Comparison of ENCODE assay signal across 18 cellular contexts in the genomic region with DNA sequence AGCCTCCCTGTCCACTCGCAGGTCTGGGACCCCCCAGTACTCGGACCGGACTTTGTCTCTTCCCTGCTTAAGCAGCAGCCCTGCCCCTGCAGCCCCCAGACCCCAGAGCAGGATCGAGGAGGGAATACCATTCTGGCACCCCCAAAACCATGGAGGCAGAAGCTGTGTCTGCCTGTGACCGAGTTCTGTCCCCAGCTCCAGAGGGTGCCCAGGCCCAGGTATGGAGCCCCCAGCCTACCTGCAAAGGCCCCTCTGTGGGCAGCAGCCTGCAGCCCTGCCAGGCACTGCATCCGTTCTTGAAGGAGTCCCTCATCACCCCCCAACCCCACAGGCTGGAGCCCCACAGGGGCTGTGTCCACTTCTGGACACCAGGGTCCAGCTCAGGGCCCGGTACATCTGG.
DNase-seq lines count a peak whose midpoint lies in the region; ATAC-seq, FAIRE-seq and TF ChIP-seq lines count a peak whose summit lies in the region.
"Had no signal": no experiment of that assay in that cellular context is flagged by ENCODE, and none has a peak within 500 bp of the region (broad histone marks: within the 10 kb centered on the region; RNA-seq: fewer than 3 reads in every experiment).

No MANE protein-coding gene starts in this region.

- H3K18ac ChIP-seq in H1 (ENCODE audit: extremely low read depth, low read length): no peak overlapping the region

- TF ChIP-seq EP300 in H1 (IDR thresholded peaks at IDR 0.05; ENCODE audit: borderline replicate concordance in 1 of 2, low read depth in 2 of 2, low read length in 2 of 2): no peak

- DNase-seq in Right ventricle myocardium inferior (ENCODE audit: missing footprints) (peak; percentile 35), cardiac septum (ENCODE audit: low spot score) (no peak), H1 (ENCODE audit: low read depth in 1 of 2, low spot score in 2 of 2) (peak in 1 of 2 experiments; percentile 30), osteoblast (ENCODE audit: insufficient read length, low spot score, missing footprints) (peak; percentile 53), ureter (ENCODE audit: low spot score) (peak; percentile 32), NCI-H1105 (lab: John Stamatoyannopoulos, UW) (no peak)
- DNase-seq: DMS79 treated with DMSO at 0.1 percent for 48 hours, HFFc6, MV-4-11, NCI-H1417, NCI-H187 treated with DMSO at 0.1 percent for 48 hours, NCI-H226, NCI-H524 treated with DMSO at 0.1 percent for 48 hours had no signal

- no peaks in the 10 kb centered on the region for H3K23me2 ChIP-seq in H1 (ENCODE audit: low read depth, low read length)

- no peak for TF ChIP-seq RAD21 in H1 (IDR thresholded peaks at IDR 0.05 in 1 of 2, conservative IDR thresholded peaks at IDR 0.05 in 1 of 2; ENCODE audit: low read depth in 2 of 2, low read length in 2 of 2)

- no peak overlapping the region for H2BK15ac ChIP-seq in H1 (ENCODE audit: low read length)

- H3K23ac ChIP-seq in H1 (ENCODE audit: insufficient read length): no peak overlapping the region

- 93% methylated on average over 6 of the region's 7 CpGs; no CpG with 5 or more reads in 1 of the 2 experiments for WGBS in H1 (ENCODE audit: extremely low coverage in 1 of 2, insufficient coverage in 1 of 2, insufficient read length in 1 of 2, insufficient replicate concordance in 2 of 2, low coverage in 1 of 2, low lambda C conversion rate in 2 of 2, missing lambda C conversion rate in 1 of 2), 2 experiments

- H3K4ac ChIP-seq in H1 (replicated peaks; ENCODE audit: insufficient read length, low read depth, low read length): no peak overlapping the region

- H2BK5ac ChIP-seq in H1 (ENCODE audit: low read depth, low read length): no peak overlapping the region

- H3K27me3 ChIP-seq in H1 (replicated peaks in 1 of 4; ENCODE audit: control insufficient read depth in 3 of 4, extremely low read depth in 1 of 4, insufficient read depth in 3 of 4, low read length in 3 of 4) (peaks cover 0 to 7% (median 3%) of the 10 kb centered on the region in 4 experiments; a peak in 3 of 7 replicates), osteoblast (ENCODE audit: insufficient read depth, low read length) (no peaks in the 10 kb centered on the region)

- TF ChIP-seq POLR2A in H1 (IDR thresholded peaks at IDR 0.05; ENCODE audit: control extremely low read depth in 1 of 2, low read depth in 2 of 2, low read length in 2 of 2): no peak

- H2AFZ ChIP-seq in H1 (ENCODE audit: low read length) (no peak overlapping the region), osteoblast (ENCODE audit: low read length) (no peak overlapping the region)
- H2AFZ ChIP-seq: GM23338 had no signal

- no peak overlapping the region for H3K9ac ChIP-seq in H1 (replicated peaks in 1 of 4; ENCODE audit: extremely low read depth in 1 of 4, low read depth in 3 of 4, low read length in 3 of 4)
- H3K9ac ChIP-seq: KMS-11 had no signal

- H4K5ac ChIP-seq in H1 (ENCODE audit: insufficient read length, low read depth, low read length): no peak overlapping the region

- H3K36me3 ChIP-seq in H1 (ENCODE audit: control insufficient read depth in 2 of 4, insufficient read depth in 4 of 4, low read length in 3 of 4) (no peaks in the 10 kb centered on the region), osteoblast (ENCODE audit: insufficient read depth, low read length) (no peaks in the 10 kb centered on the region)

- H3K27ac ChIP-seq in H1 (ENCODE audit: low read depth, low read length) (no peak overlapping the region), osteoblast (ENCODE audit: low read depth, low read length) (no peak overlapping the region)
- H3K27ac ChIP-seq: C4-2B, KMS-11 had no signal

- peaks cover 0 to 1% of the 10 kb centered on the region in 2 experiments; a peak in 1 of 4 replicates for H3K9me3 ChIP-seq in H1 (ENCODE audit: insufficient read depth in 2 of 2, low read depth in 1 of 2, low read length in 1 of 2)
- H3K9me3 ChIP-seq in osteoblast (ENCODE audit: low read depth, low read length): no peaks in the 10 kb centered on the region

- intact Hi-C loops in Right ventricle myocardium inferior (cut with DNase I) (no loop called here), cardiac septum (cut with DNase I) (no loop called here)

- FAIRE-seq in H1 (lab: Jason Lieb, UNC): no peak

- H3K4me3 ChIP-seq in H1 (ENCODE audit: extremely low read depth in 1 of 4, insufficient read depth in 2 of 4, low read depth in 3 of 4, low read length in 4 of 4) (no peak overlapping the region), osteoblast (ENCODE audit: insufficient read depth, low read length) (no peak overlapping the region)
- H3K4me3 ChIP-seq: GM23338 had no signal

- no peak overlapping the region for H3K4me2 ChIP-seq in H1 (ENCODE audit: insufficient read depth in 1 of 2, low read depth in 2 of 2, low read length in 2 of 2)
- H3K4me2 ChIP-seq in osteoblast (ENCODE audit: insufficient read depth, low read length): no peak overlapping the region
- H3K4me2 ChIP-seq: GM23338, KMS-11 had no signal

- no peaks in the 10 kb centered on the region for H3K79me1 ChIP-seq in H1 (ENCODE audit: low read depth, low read length)

- no peak for TF ChIP-seq CTCF in H1 (IDR thresholded peaks at IDR 0.05; ENCODE audit: control extremely low read depth in 1 of 3, insufficient read depth in 1 of 3, low read depth in 1 of 3, low read length in 3 of 3)
- TF ChIP-seq CTCF in osteoblast (IDR thresholded peaks at IDR 0.05; ENCODE audit: extremely low read depth, low read depth, low read length): no peak

- H4K20me1 ChIP-seq in H1 (replicated peaks in 1 of 2; ENCODE audit: control insufficient read depth in 1 of 2, insufficient read depth in 2 of 2, low read length in 2 of 2) (no peaks in the 10 kb centered on the region), osteoblast (ENCODE audit: insufficient read depth, low read length) (no peaks in the 10 kb centered on the region)

- H3K56ac ChIP-seq in H1 (replicated peaks; ENCODE audit: insufficient read length, low read depth, low read length): no peak overlapping the region

- no peak overlapping the region for H2BK120ac ChIP-seq in H1 (replicated peaks; ENCODE audit: low read depth, low read length)

- peak overlapping the region; percentile 31; the same call in 1 of the 2 replicates for H4K8ac ChIP-seq in H1 (ENCODE audit: extremely low read depth, insufficient read depth, low read length)

- no peak for ATAC-seq in Right ventricle myocardium inferior
- no peak for ATAC-seq in HG03097 (IDR thresholded peaks at IDR 0.05; ENCODE audit: low FRiP score, unreplicated experiment)
- ATAC-seq: GM23338, Panc1 had no signal

- no peaks in the 10 kb centered on the region for H3K79me2 ChIP-seq in H1 (ENCODE audit: control insufficient read depth in 1 of 2, insufficient read depth in 2 of 2, low read length in 2 of 2)
- H3K79me2 ChIP-seq in osteoblast (ENCODE audit: insufficient read depth, low read length): no peaks in the 10 kb centered on the region

- CTCF ChIA-PET in H1 (lab: Charles Lee; ENCODE audit: partially characterized antibody): interaction anchor here (0.5 to 1.0 kb wide), 2 partner anchors 38 to 179 kb away, joined by 4 to 5 read pairs; no protein-coding TSS in a partner anchor

- H3K14ac ChIP-seq in H1 (ENCODE audit: insufficient read length): no peak overlapping the region

- no peak overlapping the region for H2BK20ac ChIP-seq in H1 (ENCODE audit: low read length)

- no peak overlapping the region for H2BK12ac ChIP-seq in H1 (ENCODE audit: low read depth, low read length)

- POLR2A ChIA-PET in H1 (lab: Charles Lee; ENCODE audit: partially characterized antibody): interaction anchor here (0.6 kb wide), 1 partner anchor 17 kb away, joined by 5 read pairs; no protein-coding TSS in a partner anchor

- no peak overlapping the region for H4K91ac ChIP-seq in H1 (replicated peaks; ENCODE audit: insufficient read length, low read length)

- H3K4me1 ChIP-seq in H1 (replicated peaks in 1 of 4; ENCODE audit: control insufficient read depth in 3 of 4, insufficient read depth in 4 of 4, low read length in 3 of 4) (peaks cover 0 to 3% (median 0%) of the 10 kb centered on the region in 4 experiments; a peak in 2 of 7 replicates), osteoblast (ENCODE audit: insufficient read depth, low read length) (no peaks in the 10 kb centered on the region)

- no peak overlapping the region for H2AK5ac ChIP-seq in H1 (ENCODE audit: low read depth, low read length)

TF ChIP-seq in H1, 55 proteins besides CTCF, POLR2A, EP300 and RAD21:
- no peak for TF ChIP-seq SIN3A (conservative IDR thresholded peaks at IDR 0.05 in 1 of 2, IDR thresholded peaks at IDR 0.05 in 1 of 2; ENCODE audit: low read depth in 1 of 2, low read length in 2 of 2)
- no peak for TF ChIP-seq ATF2 (IDR thresholded peaks at IDR 0.05; ENCODE audit: low read length)

Comparison
In these comparisons a context has a peak if more than half of its experiments do, and no peak if none do; other contexts are left out.
1. DNase-seq: peak in Right ventricle myocardium inferior (single experiment), osteoblast (single experiment) and ureter (single experiment); none in cardiac septum (single experiment) and NCI-H1105 (single experiment).